Comparison of ENCODE assay signal across 1 cellular context in the genomic region with DNA sequence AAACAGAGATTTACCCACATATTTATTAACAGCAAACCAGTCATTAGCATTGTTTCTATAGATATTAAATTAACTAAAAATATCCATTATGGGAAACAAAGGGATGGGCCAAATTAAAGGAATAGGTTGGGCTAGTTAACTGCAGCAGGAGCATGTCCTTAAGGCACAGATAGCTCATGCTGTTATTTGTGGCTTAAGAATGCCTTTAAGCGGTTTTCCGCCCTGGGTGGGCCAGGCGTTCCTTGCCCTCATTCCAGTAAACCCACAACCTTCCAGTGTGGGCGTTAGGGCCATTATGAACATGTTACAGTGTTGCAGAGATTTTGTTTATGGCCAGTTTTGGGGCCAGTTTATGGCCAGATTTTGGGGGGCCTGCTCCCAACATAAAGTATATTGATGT.
TF ChIP-seq lines count a peak whose summit lies in the region.

No MANE protein-coding gene starts in this region.

TF ChIP-seq in HepG2, 621 proteins besides CTCF, POLR2A, EP300 and RAD21:
- TF ChIP-seq ZNF761 (CRISPR knock-in tag; conservative IDR thresholded peaks at IDR 0.05), result peak; percentile 97
